In genomic region chr1:1333551-1334241, GRCh38 we compare ENCODE assay signal across 16 cellular contexts. TPM values are rescaled to one million over a fixed set of nuclear protein-coding genes. Genes with fewer than 3 reads are reported as not detected.
DNase-seq lines count a peak whose midpoint lies in the region; ATAC-seq and TF ChIP-seq lines count a peak whose summit lies in the region.
"Had no signal": no experiment of that assay in that cellular context is flagged by ENCODE, and none has a peak within 500 bp of the region (broad histone marks: within the 10 kb centered on the region; RNA-seq: fewer than 3 reads in every experiment).

No MANE protein-coding gene starts in this region.

- no peak overlapping the region for H2AFZ ChIP-seq in GM23248
- H2AFZ ChIP-seq: parathyroid adenoma had no signal

- peak; percentile 47 for DNase-seq in GM23248
- no peak for DNase-seq in foreskin keratinocyte
- DNase-seq in T-cell = no peak
- no peak for DNase-seq in NCI-H1105 treated with DMSO at 0.1 percent for 48 hours (lab: John Stamatoyannopoulos, UW)
- DNase-seq: activated CD8-positive, alpha-beta memory T cell treated with anti-CD3 and anti-CD28 coated beads for 24 hours; effector CD4-positive, alpha-beta T cell; left lung; MV-4-11; NCI-H526 treated with DMSO at 0.1 percent for 48 hours; stimulated activated naive CD4-positive, alpha-beta T cell treated with Interleukin-2 at 50 U/mL for 16 hours had no signal

- no peak overlapping the region for H3K4me3 ChIP-seq in GM23248
- H3K4me3 ChIP-seq: adrenal gland, left lung, Peyer's patch, upper lobe of right lung had no signal

- no peaks in the 10 kb centered on the region for H3K27me3 Mint-ChIP-seq in T-cell
- H3K27me3 Mint-ChIP-seq: IgD-negative memory B cell had no signal

- CTCF ChIA-PET in T-cell (lab: Charles Lee) = no interaction called here

- POLR2A ChIA-PET in T-cell (lab: Charles Lee) = no interaction called here

- peaks cover 12% of the 10 kb centered on the region for H3K4me1 ChIP-seq in GM23248 (ENCODE audit: insufficient read depth)
- H3K4me1 ChIP-seq in foreskin keratinocyte = no peaks in the 10 kb centered on the region
- H3K4me1 ChIP-seq: parathyroid adenoma had no signal

- H3K36me3 Mint-ChIP-seq in T-cell = no peaks in the 10 kb centered on the region

- TF ChIP-seq CTCF in foreskin keratinocyte (conservative IDR thresholded peaks at IDR 0.05) = no peak

- H3K27me3 ChIP-seq in GM23248 (replicated peaks; ENCODE audit: insufficient read depth) (no peaks in the 10 kb centered on the region), foreskin keratinocyte (peaks cover 25% of the 10 kb centered on the region)
- H3K27me3 ChIP-seq: adrenal gland, left lung, Peyer's patch, upper lobe of right lung had no signal

- H3K9ac ChIP-seq in GM23248 = no peak overlapping the region
- H3K9ac ChIP-seq: parathyroid adenoma had no signal

- peaks cover 3 to 5% (median 4%) of the 10 kb centered on the region in 3 donors for H3K4me1 Mint-ChIP-seq in T-cell

- H3F3A ChIP-seq in GM23248 (ENCODE audit: insufficient read depth) = no peaks in the 10 kb centered on the region

- H3K9me3 Mint-ChIP-seq in T-cell = no peaks in the 10 kb centered on the region
- H3K9me3 Mint-ChIP-seq: activated T-helper 2 cell treated with anti-CD3 and anti-CD28 coated beads, Interferon-gamma antibody, Interleukin-2, Interleukin-4, amounts not matched to agents 10 μg/mL and 5 μg/mL and 100 μg/mL, durations not matched to agents 14 hours and 24 hours and 36 hours; IgD-negative memory B cell had no signal

- H3K79me2 ChIP-seq in GM23248 (ENCODE audit: insufficient read depth) = no peaks in the 10 kb centered on the region

- in situ Hi-C loops in GM23248 (cut with MboI) = no loop called here

- no peaks in the 10 kb centered on the region for H4K20me1 ChIP-seq in GM23248 (ENCODE audit: insufficient read depth)

- ATAC-seq in foreskin keratinocyte (peak; percentile 3), T-cell (replicated peaks in 1 of 4) (no peak)

- WGBS in GM23248 (ENCODE audit: low coverage in 1 of 2, low lambda C conversion rate in 2 of 2, missing lambda C conversion rate in 2 of 2), 2 experiments = 60 to 61% methylated on average over 34 to 35 of the region's 36 CpGs

- no peaks in the 10 kb centered on the region; the same call in 1 of the 2 replicates for H3K36me3 ChIP-seq in GM23248 (ENCODE audit: low read depth)

- H3K4me2 ChIP-seq in GM23248 (ENCODE audit: unreplicated experiment) = no peak overlapping the region

- no peaks in the 10 kb centered on the region for H3K9me3 ChIP-seq in GM23248 (ENCODE audit: low read depth)
- H3K9me3 ChIP-seq: adrenal gland, left lung, Peyer's patch, upper lobe of right lung had no signal

- no peaks in the 10 kb centered on the region for H3K9me2 ChIP-seq in GM23248 (ENCODE audit: insufficient read depth)

- H3K27ac ChIP-seq in GM23248 = no peak overlapping the region
- H3K27ac ChIP-seq in foreskin keratinocyte = no peak overlapping the region
- H3K27ac ChIP-seq: adrenal gland, left lung, parathyroid adenoma, Peyer's patch, upper lobe of right lung had no signal

- H3K4me3 Mint-ChIP-seq in T-cell = no peak overlapping the region
- H3K4me3 Mint-ChIP-seq: IgD-negative memory B cell had no signal

- no peak overlapping the region for H3K27ac Mint-ChIP-seq in T-cell
- H3K27ac Mint-ChIP-seq: activated T-helper 2 cell treated with anti-CD3 and anti-CD28 coated beads, Interferon-gamma antibody, Interleukin-2, Interleukin-4, amounts not matched to agents 10 μg/mL and 5 μg/mL and 100 μg/mL, durations not matched to agents 14 hours and 24 hours and 36 hours; IgD-negative memory B cell had no signal

RNA-seq across cellular contexts. Expression of gene TAS1R3, which starts 2.6 kb away (rescaled TPM):
- total RNA-seq in GM23248 (2014; rRNA removed; shearing (Covaris generic)) = 0.54 TPM in 1 of 2 replicates, not detected in the other
- 0.24 TPM in 1 of 2 replicates, not detected in the other for polyA plus RNA-seq in GM23248 (2016; fragmentation: Nextera tagmentation; extraction: Ambion mirVana)
- total RNA-seq in foreskin keratinocyte = 0.04 and 0.10 TPM in 2 replicates
- 0.03 TPM in 2 replicates for polyA plus RNA-seq in foreskin keratinocyte
- total RNA-seq in T-cell = 1 to 10 TPM; 1.6 to 2.3 (median 2.1) TPM

RNA-seq across cellular contexts. Expression of gene CPTP, which starts 9.1 kb away (rescaled TPM):
- 30.5 and 39.0 TPM in 2 replicates for total RNA-seq in GM23248 (2014; rRNA removed; shearing (Covaris generic))
- polyA plus RNA-seq in GM23248 (2016; fragmentation: Nextera tagmentation; extraction: Ambion mirVana) = 28.0 and 33.2 TPM in 2 replicates
- total RNA-seq in foreskin keratinocyte = 26.6 and 28.3 TPM in 2 replicates
- 33.7 and 35.8 TPM in 2 replicates for polyA plus RNA-seq in foreskin keratinocyte
- total RNA-seq in T-cell = 10 to 100 TPM; 15.8 to 35.8 (median 29.9) TPM

RNA-seq across cellular contexts. Expression of gene INTS11, which starts 9.2 kb away (rescaled TPM):
- 80.1 and 90.0 TPM in 2 replicates for total RNA-seq in GM23248 (2014; rRNA removed; shearing (Covaris generic))
- 70.2 and 72.8 TPM in 2 replicates for polyA plus RNA-seq in GM23248 (2016; fragmentation: Nextera tagmentation; extraction: Ambion mirVana)
- total RNA-seq in foreskin keratinocyte = 84.0 and 85.9 TPM in 2 replicates
- polyA plus RNA-seq in foreskin keratinocyte = 87.5 and 91.9 TPM in 2 replicates
- total RNA-seq in T-cell = 100 to 1,000 TPM; 161 to 200 (median 182) TPM

RNA-seq across cellular contexts. Expression of gene DVL1, which starts 15.5 kb away (rescaled TPM):
- total RNA-seq in GM23248 (2014; rRNA removed; shearing (Covaris generic)) = 113 and 119 TPM in 2 replicates
- polyA plus RNA-seq in GM23248 (2016; fragmentation: Nextera tagmentation; extraction: Ambion mirVana) (8.6 and 9.9 TPM in 2 replicates), foreskin keratinocyte (79.0 and 92.8 TPM in 2 replicates)
- total RNA-seq in foreskin keratinocyte (113 and 128 TPM in 2 replicates), T-cell (10 to 100 TPM; 43.6 to 70.4 (median 64.9) TPM)

RNA-seq across cellular contexts. Expression of gene MXRA8, which starts 24.7 kb away (rescaled TPM):
- total RNA-seq in GM23248 (2014; rRNA removed; shearing (Covaris generic)) = 1,040 and 1,228 TPM in 2 replicates
- 584 and 609 TPM in 2 replicates for polyA plus RNA-seq in GM23248 (2016; fragmentation: Nextera tagmentation; extraction: Ambion mirVana)
- 0.32 and 0.37 TPM in 2 replicates for total RNA-seq in foreskin keratinocyte
- 0.36 and 0.42 TPM in 2 replicates for polyA plus RNA-seq in foreskin keratinocyte
- total RNA-seq in T-cell = 1 to 10 TPM in 4 of 5 donors, under 1 TPM in 1; 0.99 to 6.8 (median 1.9) TPM
- total RNA-seq: activated T-helper 2 cell treated with anti-CD3 and anti-CD28 coated beads, Interferon-gamma antibody, Interleukin-2, Interleukin-4, amounts not matched to agents 10 μg/mL and 5 μg/mL and 100 μg/mL, durations not matched to agents 14 hours and 24 hours and 36 hours had no signal
- polyA plus RNA-seq: IgD-negative memory B cell had no signal
